Comparison of ENCODE assay signal across 15 cellular contexts in the genomic region with DNA sequence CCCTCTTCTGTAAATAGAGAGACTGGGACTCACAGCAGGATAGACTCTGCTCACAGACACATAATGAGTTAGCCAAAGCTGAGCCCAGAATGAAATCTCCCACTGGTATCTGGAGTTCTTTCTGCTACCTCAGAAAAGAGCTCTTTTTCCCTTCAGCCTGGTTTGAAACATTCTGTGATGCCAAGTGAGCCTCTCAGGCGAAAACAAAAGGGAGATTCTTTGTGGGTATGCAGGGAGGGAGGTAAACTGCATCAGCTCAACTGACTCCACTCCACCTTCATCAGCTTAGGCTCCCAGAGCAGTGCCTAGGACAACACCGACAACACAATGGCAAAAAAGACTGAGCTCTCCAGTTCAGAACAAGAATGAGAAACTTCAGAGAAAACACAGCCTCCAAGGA. TPM values are rescaled to one million over a fixed set of nuclear protein-coding genes. Genes with fewer than 3 reads are reported as not detected.
DNase-seq lines count a peak whose midpoint lies in the region; TF ChIP-seq lines count a peak whose summit lies in the region.
"Had no signal": no experiment of that assay in that cellular context is flagged by ENCODE, and none has a peak within 500 bp of the region (broad histone marks: within the 10 kb centered on the region; RNA-seq: fewer than 3 reads in every experiment).

No MANE protein-coding gene starts in this region.

- H3K23me2 ChIP-seq in H9 (ENCODE audit: insufficient read length, low read depth, low read length, poor library complexity, severe bottlenecking): no peaks in the 10 kb centered on the region

- peak overlapping the region in 2 of 3 experiments; percentile 30 to 68; a peak in 4 of 7 replicates for H3K27ac Mint-ChIP-seq in H9
- H3K27ac Mint-ChIP-seq in nephron progenitor cell: peak overlapping the region; percentile 60

- intact Hi-C loops in dorsolateral prefrontal cortex (cut with DNase I): loop anchor here in 1 of 2 donors (5.0 to 10.0 kb wide), 4 partner anchors 166 to 462 kb away; a partner anchor contains a TSS

- H3K27me3 ChIP-seq in H9 (ENCODE audit: insufficient read depth, low read length): no peaks in the 10 kb centered on the region
- no peaks in the 10 kb centered on the region for H3K27me3 ChIP-seq in dorsolateral prefrontal cortex
- H3K27me3 ChIP-seq: BLaER1, SJCRH30 had no signal

- no peak overlapping the region for H3K56ac ChIP-seq in H9 (ENCODE audit: insufficient read length, low read depth, low read length)

- no peaks in the 10 kb centered on the region for H3K4me1 ChIP-seq in H9 (ENCODE audit: insufficient read depth, low read length)
- H3K4me1 ChIP-seq: BLaER1, SJCRH30 had no signal

- H3K4me3 ChIP-seq in dorsolateral prefrontal cortex: peak overlapping the region in 1 of 59 donors; percentile 18
- no peak overlapping the region for H3K4me3 ChIP-seq in coronary artery
- H3K4me3 ChIP-seq: BLaER1, SJCRH30 had no signal

- H4K8ac ChIP-seq in H9 (replicated peaks; ENCODE audit: insufficient read length, low read depth, low read length): no peak overlapping the region

- H3K9me3 Mint-ChIP-seq in H9 (no peaks in the 10 kb centered on the region), nephron progenitor cell (no peaks in the 10 kb centered on the region)

- in situ Hi-C loops in G401 (cut with HindIII; ENCODE audit: low sequenced_read_pairs): no loop called here

- H3K79me1 ChIP-seq in H9 (ENCODE audit: insufficient read depth, low read depth, low read length, poor library complexity, severe bottlenecking): no peaks in the 10 kb centered on the region

- H4K5ac ChIP-seq in H9 (ENCODE audit: insufficient read length, low read depth, low read length): no peak overlapping the region

- no peak overlapping the region for H3K4ac ChIP-seq in H9 (ENCODE audit: low read depth, low read length)

- H3K27me3 Mint-ChIP-seq in H9 (ENCODE audit: low read depth) (no peaks in the 10 kb centered on the region), nephron progenitor cell (ENCODE audit: low read depth, poor library complexity) (peaks cover 3% of the 10 kb centered on the region)

- no peak overlapping the region for H2BK12ac ChIP-seq in H9 (ENCODE audit: insufficient read length, low read depth, low read length)

- H3K18ac ChIP-seq in H9 (ENCODE audit: insufficient read length, low read depth, low read length): no peak overlapping the region

- no peak overlapping the region for H2BK15ac ChIP-seq in H9 (ENCODE audit: low read depth, low read length)

- no peak overlapping the region for H3K9ac ChIP-seq in H9 (ENCODE audit: extremely low read depth, insufficient read length, low read length)
- H3K9ac ChIP-seq: BLaER1 had no signal

- H3K4me1 Mint-ChIP-seq in H9: peaks cover 0 to 5% of the 10 kb centered on the region in 2 experiments; a peak in 1 of 4 replicates
- H3K4me1 Mint-ChIP-seq in nephron progenitor cell: no peaks in the 10 kb centered on the region

- no peak overlapping the region for H3K27ac ChIP-seq in H9 (ENCODE audit: insufficient read length, low read depth, low read length)
- H3K27ac ChIP-seq in dorsolateral prefrontal cortex: peak overlapping the region in 58 of 59 donors; percentile 2 to 93 (median 73)
- no peak overlapping the region for H3K27ac ChIP-seq in coronary artery
- H3K27ac ChIP-seq: BLaER1, RWPE1, SJCRH30 had no signal

- no peaks in the 10 kb centered on the region for H3K9me3 ChIP-seq in H9 (ENCODE audit: control insufficient read depth, low read depth, low read length)
- H3K9me3 ChIP-seq: BLaER1, SJCRH30 had no signal

- TF ChIP-seq CTCF in H9 (conservative IDR thresholded peaks at IDR 0.05) (no peak), dorsolateral prefrontal cortex (IDR thresholded peaks at IDR 0.05 in 54 of 56, conservative IDR thresholded peaks at IDR 0.05 in 2 of 56; ENCODE audit: low read depth in 1 of 56, partially characterized antibody in 56 of 56) (no peak), nephron progenitor cell (IDR thresholded peaks at IDR 0.05) (no peak), coronary artery (IDR thresholded peaks at IDR 0.05) (no peak)

- H3K4me2 ChIP-seq in H9 (ENCODE audit: insufficient read depth, insufficient read length, low read length): no peak overlapping the region
- H3K4me2 ChIP-seq: BLaER1 had no signal

- H2AK5ac ChIP-seq in H9 (ENCODE audit: insufficient read length, low read length): no peak overlapping the region

- H3K23ac ChIP-seq in H9 (ENCODE audit: insufficient read length, low read depth, low read length): no peak overlapping the region

- H3K14ac ChIP-seq in H9 (ENCODE audit: insufficient read depth, low read length): no peak overlapping the region

- peak; percentile 40 for DNase-seq in G401 (ENCODE audit: low spot score)
- DNase-seq in H9: no peak
- DNase-seq in dorsolateral prefrontal cortex: no peak
- no peak for DNase-seq in nephron progenitor cell
- no peak for DNase-seq in DMS153 (lab: John Stamatoyannopoulos, UW)
- DNase-seq in NAMALWA (ENCODE audit: low spot score): no peak
- no peak for DNase-seq in coronary artery (ENCODE audit: low spot score)
- DNase-seq: H7, KG1, NCI-H1417, NCI-H2081 treated with DMSO at 0.1 percent for 48 hours, NCI-H526, SJCRH30 had no signal

- no peaks in the 10 kb centered on the region for H3K79me2 ChIP-seq in H9 (ENCODE audit: insufficient read depth, low read length)

- no peak overlapping the region for H4K91ac ChIP-seq in H9 (ENCODE audit: insufficient read length, low read depth, low read length)

- H2BK20ac ChIP-seq in H9 (ENCODE audit: low read depth, low read length, poor library complexity, severe bottlenecking): no peak overlapping the region

- H2BK5ac ChIP-seq in H9 (ENCODE audit: insufficient read length, low read length): no peak overlapping the region

- H4K20me1 ChIP-seq in H9 (ENCODE audit: control insufficient read depth, insufficient read depth, insufficient read length): no peaks in the 10 kb centered on the region
- H4K20me1 ChIP-seq: BLaER1 had no signal

- no peak overlapping the region for H2AFZ ChIP-seq in H9 (ENCODE audit: low read length)

- no peak overlapping the region for H3T11ph ChIP-seq in H9 (ENCODE audit: low read length)

- no CpG with 5 or more reads among the region's 2 CpGs for WGBS in H9 (ENCODE audit: extremely low coverage, insufficient read length, low lambda C conversion rate)

- H2BK120ac ChIP-seq in H9 (ENCODE audit: low read depth, low read length, poor library complexity, severe bottlenecking): no peak overlapping the region

- H3K4me3 Mint-ChIP-seq in H9 (no peak overlapping the region), nephron progenitor cell (no peak overlapping the region)

- H3K36me3 Mint-ChIP-seq in H9 (ENCODE audit: insufficient read depth in 1 of 3, low read depth in 3 of 3) (peaks cover 28 to 86% (median 78%) of the 10 kb centered on the region in 3 experiments; a peak in 6 of 7 replicates), nephron progenitor cell (ENCODE audit: low read depth) (peaks cover 75% of the 10 kb centered on the region)

RNA-seq across cellular contexts. Expression of a gene that starts 55.1 kb away (rescaled TPM):
- 0.06 TPM in 1 of 2 replicates, not detected in the other for total RNA-seq in G401 (2014; rRNA removed; shearing (Covaris generic))
- total RNA-seq in H9 (2021) (1.6 and 1.8 TPM in 2 replicates), dorsolateral prefrontal cortex (10 to 100 TPM in 4 of 120 experiments, 1 to 10 TPM in 116; 2.1 to 11.6 (median 4.9) TPM)

Comparison
In these comparisons a context has a peak if more than half of its experiments do, and no peak if none do; other contexts are left out.
1. H3K27ac ChIP-seq: peak in dorsolateral prefrontal cortex (58 of 59); none in H9 (single experiment) and coronary artery (0 of 2).